Comparison of ENCODE assay signal across 8 cellular contexts in genomic region chr17:7380321-7380720, GRCh38. TPM values are rescaled to one million over a fixed set of nuclear protein-coding genes. Genes with fewer than 3 reads are reported as not detected.
DNase-seq lines count a peak whose midpoint lies in the region; ATAC-seq and TF ChIP-seq lines count a peak whose summit lies in the region.

No MANE protein-coding gene starts in this region.

- H3K27me3 ChIP-seq in gastrocnemius medialis, result peaks cover 17 to 29% (median 24%) of the 10 kb centered on the region in 3 donors

- peak overlapping the region; percentile 46 to 57 (median 54) for H3K4me3 ChIP-seq in gastrocnemius medialis

- in situ Hi-C loops in gastrocnemius medialis (cut with MboI; ENCODE audit: low sequenced_read_pairs in 4 of 4), result no loop called here

- CTCF ChIA-PET in WTC11 (lab: Charles Lee), result interaction anchor here (0.7 to 2.6 kb wide), 14 partner anchors 9 to 334 kb away, joined by 3 to 20 read pairs (median 3); partner anchors contain the start of genes PLSCR3, SLC2A4, SPEM1 and TMEM102

- peak; percentile 28 for DNase-seq in WTC11 (ENCODE audit: low spot score)
- peak; percentile 80 for DNase-seq in left ventricle myocardium superior
- DNase-seq in gastrocnemius medialis, result no peak
- DNase-seq in LoVo (ENCODE audit: low spot score), result no peak
- DNase-seq in NCI-H774 (lab: John Stamatoyannopoulos, UW), result no peak

- H3K9ac ChIP-seq in ES-I3 (ENCODE audit: low read depth, low read length), result peak overlapping the region; percentile 57; the same call in 1 of the 2 replicates

- peaks cover 49% of the 10 kb centered on the region for H3K27me3 Mint-ChIP-seq in WTC11 (ENCODE audit: low read depth)

- peaks cover 8% of the 10 kb centered on the region for H3K9me3 Mint-ChIP-seq in WTC11

- peaks cover 26% of the 10 kb centered on the region for H3K4me1 Mint-ChIP-seq in WTC11

- peak overlapping the region; percentile 76 for H3K4me3 Mint-ChIP-seq in WTC11

- POLR2A ChIA-PET in WTC11 (lab: Charles Lee), result interaction anchor here (0.6 to 1.0 kb wide), 2 partner anchors 12 to 50 kb away, joined by 3 to 4 read pairs; no protein-coding TSS in a partner anchor

- intact Hi-C loops in left ventricle myocardium superior (cut with micrococcal nuclease), result no loop called here
- intact Hi-C loops in gastrocnemius medialis (cut with DNase I; ENCODE audit: low total_unique reads), result no loop called here

- TF ChIP-seq POLR2A in gastrocnemius medialis (IDR thresholded peaks at IDR 0.05), result no peak

- H3K4me1 ChIP-seq in ES-I3 (ENCODE audit: insufficient read depth, low read length) (no peaks in the 10 kb centered on the region), gastrocnemius medialis (peaks cover 18 to 25% of the 10 kb centered on the region in 2 donors)

- H3K36me3 ChIP-seq in ES-I3 (ENCODE audit: insufficient read depth, low read length) (no peaks in the 10 kb centered on the region), gastrocnemius medialis (no peaks in the 10 kb centered on the region)

- peak overlapping the region in 3 of 4 donors; percentile 18 to 42 (median 23) for H3K27ac ChIP-seq in gastrocnemius medialis

- H3K36me3 Mint-ChIP-seq in WTC11, result no peaks in the 10 kb centered on the region; the same call in none of the 2 replicates

- H3K9me3 ChIP-seq in ES-I3 (ENCODE audit: control insufficient read depth, insufficient read depth, low read length) (0 out of 2 replicates have a peak, but pooled peaks cover 5% of the 10 kb centered on the region), gastrocnemius medialis (no peaks in the 10 kb centered on the region)

- TF ChIP-seq CTCF in WTC11 (IDR thresholded peaks at IDR 0.05) (no peak), gastrocnemius medialis (IDR thresholded peaks at IDR 0.05 in 4 of 5, conservative IDR thresholded peaks at IDR 0.05 in 1 of 5) (no peak)

- ATAC-seq in WTC11 (0 out of 2 replicates have a peak, but pooled peaks have one; percentile 1), left ventricle myocardium superior (peak; percentile 87), gastrocnemius medialis (peak in 1 of 2 donors; percentile 57), HG03378 (IDR thresholded peaks at IDR 0.05; ENCODE audit: unreplicated experiment) (no peak), HG02885 (IDR thresholded peaks at IDR 0.05; ENCODE audit: poor library complexity, unreplicated experiment) (no peak)

- H3K27ac Mint-ChIP-seq in WTC11, result no peak overlapping the region

TF ChIP-seq in WTC11, 78 proteins besides CTCF, POLR2A, EP300 and RAD21:
- no peak for TF ChIP-seq ZBTB21 (CRISPR knock-in tag; IDR thresholded peaks at IDR 0.05; ENCODE audit: borderline replicate concordance)
- no peak for TF ChIP-seq GRHL2 (CRISPR knock-in tag; IDR thresholded peaks at IDR 0.05; ENCODE audit: insufficient replicate concordance, severe bottlenecking)

RNA-seq across cellular contexts. Expression of gene TNK1, which starts 0.6 kb away (rescaled TPM):
- total RNA-seq in WTC11 (2021) (9.3 to 11.8 TPM (median 10.7 TPM) in 3 replicates), left ventricle myocardium superior (2.2 TPM), gastrocnemius medialis (1 to 10 TPM in 1 of 4 donors, under 1 TPM in 1, not detected in 2; 0.13 to 2.2 TPM)

RNA-seq across cellular contexts. Expression of gene PLSCR3, which starts 14.0 kb away (rescaled TPM):
- total RNA-seq in WTC11 (2021) (34.1 to 42.7 TPM (median 37.6 TPM) in 3 replicates), left ventricle myocardium superior (16.1 TPM), gastrocnemius medialis (10 to 100 TPM in 3 of 4 donors, 1 to 10 TPM in 1; 8.9 to 20.3 (median 14.4) TPM)

RNA-seq across cellular contexts. Expression of gene TMEM256, which starts 23.6 kb away (rescaled TPM):
- total RNA-seq in WTC11 (2021), result 132 to 180 TPM (median 178 TPM) in 3 replicates
- 53.5 TPM for total RNA-seq in left ventricle myocardium superior
- 10 to 100 TPM; 28.9 to 65.6 (median 50.2) TPM for total RNA-seq in gastrocnemius medialis

RNA-seq across cellular contexts. Expression of gene TMEM95, which starts 25.4 kb away (rescaled TPM):
- not detected in 3 replicates for total RNA-seq in WTC11 (2021)
- total RNA-seq in left ventricle myocardium superior, result not detected
- total RNA-seq in gastrocnemius medialis, result not detected

RNA-seq across cellular contexts. Expression of gene NLGN2, which starts 27.3 kb away (rescaled TPM):
- total RNA-seq in WTC11 (2021), result 76.7 to 112 TPM (median 96.9 TPM) in 3 replicates
- 6.5 TPM for total RNA-seq in left ventricle myocardium superior
- 1 to 10 TPM; 4.2 to 6.6 (median 4.4) TPM for total RNA-seq in gastrocnemius medialis

Comparison
In these comparisons a context has a peak if more than half of its experiments do, and no peak if none do; other contexts are left out.
1. ATAC-seq: peak in WTC11 (single experiment) and left ventricle myocardium superior (single experiment); none in HG03378 (single experiment) and HG02885 (single experiment).
2. DNase-seq: peak in WTC11 (single experiment) and left ventricle myocardium superior (single experiment); none in gastrocnemius medialis (0 of 2), LoVo (single experiment) and NCI-H774 (single experiment).